In the genomic region with DNA sequence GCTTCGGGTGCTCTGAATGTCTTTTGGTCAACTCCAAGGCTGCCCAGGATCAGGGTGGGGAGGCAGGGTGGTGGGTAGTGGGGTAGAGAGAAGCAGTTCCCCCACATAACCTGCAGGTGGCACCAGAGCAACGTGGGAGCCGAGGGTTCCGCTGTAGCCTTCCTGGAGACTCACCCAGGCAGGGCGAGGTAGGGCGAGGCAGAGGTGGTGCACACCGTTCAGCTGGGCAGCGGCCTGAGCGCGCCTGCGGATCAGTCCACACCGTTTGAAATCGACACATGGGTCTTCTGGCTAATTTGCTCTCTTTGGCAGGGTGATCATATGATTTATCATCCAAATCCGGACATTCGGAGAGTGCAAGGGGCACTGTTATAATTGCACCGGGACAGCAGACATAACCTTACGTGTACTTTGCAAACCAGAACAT, we compare ENCODE assay signal across 8 cellular contexts. TPM values are rescaled to one million over a fixed set of nuclear protein-coding genes. Genes with fewer than 3 reads are reported as not detected.
DNase-seq lines count a peak whose midpoint lies in the region; ATAC-seq and TF ChIP-seq lines count a peak whose summit lies in the region.

No MANE protein-coding gene starts in this region.

- WGBS in heart left ventricle, 4 donors: 10 to 13% (median 13%) methylated on average over 14 to 17 of the region's 17 CpGs
- WGBS in psoas muscle, 3 donors: 4 to 7% (median 4%) methylated on average over 17 of the region's 17 CpGs

- H3K27me3 ChIP-seq in heart left ventricle (no peaks in the 10 kb centered on the region), psoas muscle (ENCODE audit: insufficient read depth in 3 of 3, low read length in 2 of 3) (no peaks in the 10 kb centered on the region), uterus (no peaks in the 10 kb centered on the region)

- H3K36me3 ChIP-seq in heart left ventricle: no peaks in the 10 kb centered on the region
- H3K36me3 ChIP-seq in psoas muscle (ENCODE audit: insufficient read depth in 1 of 2, low read depth in 1 of 2): no peaks in the 10 kb centered on the region
- H3K36me3 ChIP-seq in uterus: no peaks in the 10 kb centered on the region

- POLR2A ChIA-PET in activated naive CD8-positive, alpha-beta T cell treated with anti-CD3 and anti-CD28 coated beads, Interleukin-2, amount 10 ng/mL, durations not matched to agents 7 days and 5 days (lab: Charles Lee): interaction anchor here (0.8 kb wide), 1 partner anchor 199 kb away, joined by 4 read pairs; no protein-coding TSS in a partner anchor

- H3K4me1 ChIP-seq in heart left ventricle (peaks cover 0 to 14% (median 4%) of the 10 kb centered on the region in 12 donors), psoas muscle (peaks cover 4% of the 10 kb centered on the region), uterus (no peaks in the 10 kb centered on the region)

- peaks cover 16% of the 10 kb centered on the region for H3K4me1 Mint-ChIP-seq in activated naive CD8-positive, alpha-beta T cell treated with anti-CD3 and anti-CD28 coated beads, Interleukin-2, amount 10 ng/mL, durations not matched to agents 7 days and 5 days

- no peaks in the 10 kb centered on the region for H3K9me3 ChIP-seq in heart left ventricle
- no peaks in the 10 kb centered on the region for H3K9me3 ChIP-seq in psoas muscle
- H3K9me3 ChIP-seq in uterus: no peaks in the 10 kb centered on the region

- peaks cover 49% of the 10 kb centered on the region for H3K27me3 Mint-ChIP-seq in activated naive CD8-positive, alpha-beta T cell treated with anti-CD3 and anti-CD28 coated beads, Interleukin-2, amount 10 ng/mL, durations not matched to agents 7 days and 5 days

- H3K36me3 Mint-ChIP-seq in activated naive CD8-positive, alpha-beta T cell treated with anti-CD3 and anti-CD28 coated beads, Interleukin-2, amount 10 ng/mL, durations not matched to agents 7 days and 5 days: no peaks in the 10 kb centered on the region

- peak; percentile 69 for DNase-seq in Daoy (ENCODE audit: low read depth)
- peak; percentile 29 to 62 for DNase-seq in SW 1271 (lab: John Stamatoyannopoulos, UW)
- DNase-seq in activated naive CD8-positive, alpha-beta T cell treated with anti-CD3 and anti-CD28 coated beads, Interleukin-2, amount 10 ng/mL, durations not matched to agents 7 days and 5 days: peak; percentile 76
- DNase-seq in heart left ventricle: peak; percentile 63 to 87 (median 73)
- peak; percentile 68 to 87 for DNase-seq in psoas muscle
- peak; percentile 61 to 70 for DNase-seq in uterus

- H3K9me3 Mint-ChIP-seq in activated naive CD8-positive, alpha-beta T cell treated with anti-CD3 and anti-CD28 coated beads, Interleukin-2, amount 10 ng/mL, durations not matched to agents 7 days and 5 days: no peaks in the 10 kb centered on the region

- no peak for TF ChIP-seq POLR2A in heart left ventricle (IDR thresholded peaks at IDR 0.05)
- no peak for TF ChIP-seq POLR2A in uterus (IDR thresholded peaks at IDR 0.05)

- no peak overlapping the region for H3K27ac Mint-ChIP-seq in activated naive CD8-positive, alpha-beta T cell treated with anti-CD3 and anti-CD28 coated beads, Interleukin-2, amount 10 ng/mL, durations not matched to agents 7 days and 5 days

- peak overlapping the region; percentile 31 for H3K4me3 Mint-ChIP-seq in activated naive CD8-positive, alpha-beta T cell treated with anti-CD3 and anti-CD28 coated beads, Interleukin-2, amount 10 ng/mL, durations not matched to agents 7 days and 5 days

- intact Hi-C loops in heart left ventricle (cut with DNase I) (loop anchor here (1.0 to 5.0 kb wide), 7 partner anchors 140 to 200 kb away; no protein-coding TSS in a partner anchor), psoas muscle (cut with DNase I) (loop anchor here (1.0 to 5.0 kb wide), 3 partner anchors 145 to 199 kb away; no protein-coding TSS in a partner anchor), uterus (cut with DNase I; ENCODE audit: low total_unique reads) (loop anchor here (5.0 kb wide), 1 partner anchor 140 kb away; no protein-coding TSS in a partner anchor)

- H3K4me3 ChIP-seq in heart left ventricle (peak overlapping the region in 2 of 12 donors; percentile 20 to 40), psoas muscle (peak overlapping the region; percentile 40), uterus (no peak overlapping the region)

- H3K27ac ChIP-seq in heart left ventricle (no peak overlapping the region), psoas muscle (no peak overlapping the region), uterus (no peak overlapping the region)

- TF ChIP-seq CTCF in LNCAP (IDR thresholded peaks at IDR 0.05) (peak; percentile 91), heart left ventricle (IDR thresholded peaks at IDR 0.05) (peak; percentile 86 to 98 (median 94)), psoas muscle (IDR thresholded peaks at IDR 0.05) (peak; percentile 95), uterus (IDR thresholded peaks at IDR 0.05) (peak; percentile 89 to 94 (median 92))

- ATAC-seq in GM21825 (IDR thresholded peaks at IDR 0.05; ENCODE audit: unreplicated experiment): peak; percentile 89
- ATAC-seq in activated naive CD8-positive, alpha-beta T cell treated with anti-CD3 and anti-CD28 coated beads, Interleukin-2, amount 10 ng/mL, durations not matched to agents 7 days and 5 days (ENCODE audit: low read depth): peak; percentile 98
- ATAC-seq in heart left ventricle: peak; percentile 86 to 99 (median 99)
- ATAC-seq in psoas muscle: peak; percentile 99 to 100 (median 100)

RNA-seq across cellular contexts. Expression of a gene that starts 41.4 kb away (rescaled TPM):
- total RNA-seq in Daoy (2014; rRNA removed; shearing (Covaris generic)): 2.9 and 3.6 TPM in 2 replicates
- total RNA-seq in activated naive CD8-positive, alpha-beta T cell treated with anti-CD3 and anti-CD28 coated beads, Interleukin-2, amount 10 ng/mL, durations not matched to agents 7 days and 5 days: 10 to 100 TPM; 27.7 to 28.3 TPM
- total RNA-seq in heart left ventricle (10 to 100 TPM in 3 of 9 donors, 1 to 10 TPM in 6; 4.2 to 39.0 (median 5.8) TPM), psoas muscle (1 to 10 TPM; 3.0 to 8.3 (median 4.6) TPM), uterus (10 to 100 TPM; 13.3 to 63.0 (median 24.4) TPM)
- polyA plus RNA-seq in heart left ventricle (1 to 10 TPM; 3.6 to 6.0 TPM), psoas muscle (1 to 10 TPM; 2.4 to 4.4 (median 3.9) TPM)

RNA-seq across cellular contexts. Expression of a gene that starts 43.5 kb away (rescaled TPM):
- total RNA-seq in Daoy (2014; rRNA removed; shearing (Covaris generic)): 6.5 and 12.7 TPM in 2 replicates
- 10 to 100 TPM; 24.2 to 29.4 TPM for total RNA-seq in activated naive CD8-positive, alpha-beta T cell treated with anti-CD3 and anti-CD28 coated beads, Interleukin-2, amount 10 ng/mL, durations not matched to agents 7 days and 5 days
- 10 to 100 TPM; 12.7 to 26.7 (median 19.1) TPM for total RNA-seq in heart left ventricle
- polyA plus RNA-seq in heart left ventricle: 1 to 10 TPM; 7.0 to 7.8 TPM
- total RNA-seq in psoas muscle: 10 to 100 TPM; 22.3 to 41.7 (median 28.2) TPM
- polyA plus RNA-seq in psoas muscle: 10 to 100 TPM in 1 of 3 donors, 1 to 10 TPM in 2; 7.9 to 14.7 (median 9.8) TPM
- total RNA-seq in uterus: 10 to 100 TPM; 13.3 to 60.9 (median 30.9) TPM
